Comparison of ENCODE assay signal across 8 cellular contexts in the genomic region with DNA sequence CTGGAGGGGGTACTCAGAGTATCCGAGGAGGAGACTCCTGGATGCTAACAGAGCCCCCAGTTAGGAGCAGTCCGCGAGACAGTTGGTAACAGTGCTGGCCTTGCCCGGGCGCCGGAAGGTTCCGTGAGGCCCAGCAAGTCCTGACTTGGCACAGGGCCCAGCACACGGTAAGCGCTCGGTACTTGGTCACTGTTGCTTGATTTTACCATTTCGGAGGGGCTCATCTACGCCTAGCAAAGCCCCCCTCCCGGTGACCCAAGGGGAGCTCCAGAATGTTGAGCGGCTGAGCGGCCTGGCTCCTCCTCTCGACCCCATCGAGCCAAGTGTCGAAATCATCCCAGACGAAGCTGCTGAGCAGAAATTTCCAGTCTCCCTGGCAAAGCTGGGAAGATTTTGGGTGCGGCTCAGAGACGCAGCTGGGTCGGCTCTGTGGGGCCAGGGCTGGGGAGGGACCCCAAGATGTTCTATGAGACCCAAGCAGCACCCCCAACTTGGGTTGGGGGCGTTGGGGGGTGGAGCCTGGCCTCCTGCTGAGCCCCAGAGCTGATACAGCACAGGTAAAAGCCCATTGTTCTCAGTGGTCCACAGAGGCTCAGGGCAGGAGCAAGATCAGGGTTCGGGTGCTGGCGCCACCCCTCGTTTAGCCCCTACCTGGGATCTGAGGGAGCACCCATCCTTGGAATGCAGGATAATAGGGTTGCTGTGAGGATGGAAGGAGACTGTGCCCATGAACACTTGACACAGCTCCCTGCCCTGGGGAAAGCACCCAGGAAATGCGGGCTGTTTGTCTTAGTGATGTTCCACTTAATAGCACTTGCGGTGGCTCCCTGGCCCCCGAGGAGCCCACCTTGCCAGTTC.
A peak's percentile ranks its signal among the peaks of the same experiment; 100 is the strongest.
DNase-seq lines count a peak whose midpoint lies in the region; ATAC-seq and TF ChIP-seq lines count a peak whose summit lies in the region.

No MANE protein-coding gene starts in this region.

- no peaks in the 10 kb centered on the region for H3K9me3 Mint-ChIP-seq in activated CD4-positive, alpha-beta memory T cell treated with anti-CD3 and anti-CD28 coated beads for 36 hours
- no peaks in the 10 kb centered on the region for H3K9me3 Mint-ChIP-seq in activated CD8-positive, alpha-beta memory T cell treated with anti-CD3 and anti-CD28 coated beads, Interleukin-2, amount 10 ng/mL, durations not matched to agents 7 days and 5 days (ENCODE audit: low read depth)

- H3K79me1 ChIP-seq in IMR-90 (ENCODE audit: low read depth in 1 of 2, low read length in 2 of 2) = peaks cover 15 to 53% of the 10 kb centered on the region in 2 experiments

- H3K4me1 ChIP-seq in BLaER1 treated with 17β-estradiol and CSF1 and Interleukin-3, amounts not matched to agents 10 nM and 100 nM = peaks cover 37 to 75% (median 53%) of the 10 kb centered on the region in 10 experiments
- peaks cover 53% of the 10 kb centered on the region for H3K4me1 ChIP-seq in IMR-90 (ENCODE audit: control insufficient read depth, insufficient read depth, low read length)
- peaks cover 41 to 49% of the 10 kb centered on the region in 2 donors for H3K4me1 ChIP-seq in mucosa of rectum (ENCODE audit: control insufficient read depth in 2 of 2, insufficient read depth in 2 of 2, low read length in 2 of 2)
- peaks cover 54% of the 10 kb centered on the region for H3K4me1 ChIP-seq in upper lobe of right lung

- H3K27me3 ChIP-seq in BLaER1 treated with 17β-estradiol and CSF1 and Interleukin-3, amounts not matched to agents 10 nM and 100 nM = peaks cover 10 to 71% (median 59%) of the 10 kb centered on the region in 11 experiments; a peak in 21 of 22 replicates
- H3K27me3 ChIP-seq in IMR-90 (ENCODE audit: control insufficient read depth, insufficient read depth, low read length) (no peaks in the 10 kb centered on the region), mucosa of rectum (ENCODE audit: control insufficient read depth in 2 of 2, insufficient read depth in 2 of 2, low read length in 2 of 2) (no peaks in the 10 kb centered on the region), upper lobe of right lung (no peaks in the 10 kb centered on the region)

- no peaks in the 10 kb centered on the region; a peak in 1 of 22 replicates for H4K20me1 ChIP-seq in BLaER1 treated with 17β-estradiol and CSF1 and Interleukin-3, amounts not matched to agents 10 nM and 100 nM
- H4K20me1 ChIP-seq in IMR-90 (ENCODE audit: insufficient read depth, low read length) = no peaks in the 10 kb centered on the region; the same call in 1 of the 2 replicates

- CTCF ChIA-PET in IMR-90 (lab: Yijun Ruan, JAX) = interaction anchor here (0.6 to 1.3 kb wide), 7 partner anchors 11 to 345 kb away, joined by 3 to 5 read pairs (median 4); no protein-coding TSS in a partner anchor
- CTCF ChIA-PET in activated CD4-positive, alpha-beta memory T cell treated with anti-CD3 and anti-CD28 coated beads for 36 hours (lab: Charles Lee) = interaction anchor here (0.8 to 2.3 kb wide), 6 partner anchors 13 to 352 kb away, joined by 3 to 7 read pairs (median 4); no protein-coding TSS in a partner anchor
- CTCF ChIA-PET in activated CD8-positive, alpha-beta memory T cell treated with anti-CD3 and anti-CD28 coated beads, Interleukin-2, amount 10 ng/mL, durations not matched to agents 7 days and 5 days (lab: Charles Lee) = interaction anchor here (0.8 to 1.1 kb wide), 2 partner anchors 25 to 341 kb away, joined by 4 read pairs; no protein-coding TSS in a partner anchor

- H3K14ac ChIP-seq in IMR-90 (replicated peaks; ENCODE audit: low read depth, low read length) = peak overlapping the region; percentile 99

- TF ChIP-seq POLR2A in IMR-90 (IDR thresholded peaks at IDR 0.05; ENCODE audit: low read depth, low read length) = no peak; the same call in 1 of the 2 replicates

- dilution Hi-C loops in IMR-90 (cut with HindIII; ENCODE audit: low sequenced_read_pairs, unreplicated experiment) = no loop called here

- no peaks in the 10 kb centered on the region for H3K9me3 ChIP-seq in BLaER1 treated with 17β-estradiol and CSF1 and Interleukin-3, amounts not matched to agents 10 nM and 100 nM (replicated peaks in 1 of 11)
- H3K9me3 ChIP-seq in IMR-90 (ENCODE audit: control insufficient read depth, insufficient read depth, low read length) (no peaks in the 10 kb centered on the region), mucosa of rectum (ENCODE audit: control insufficient read depth in 2 of 2, low read length in 2 of 2) (no peaks in the 10 kb centered on the region), upper lobe of right lung (no peaks in the 10 kb centered on the region)

- H4K8ac ChIP-seq in IMR-90 (ENCODE audit: low read depth in 2 of 2, low read length in 2 of 2) = peak overlapping the region; percentile 99

- peak overlapping the region in 5 of 10 experiments; percentile 49 to 69 (median 57); a peak in 6 of 20 replicates for H3K4me3 ChIP-seq in BLaER1 treated with 17β-estradiol and CSF1 and Interleukin-3, amounts not matched to agents 10 nM and 100 nM
- H3K4me3 ChIP-seq in IMR-90 (ENCODE audit: insufficient read depth, low read depth, low read length) (no peak overlapping the region), mucosa of rectum (ENCODE audit: low read length in 2 of 2) (peak overlapping the region; percentile 59 to 60), upper lobe of right lung (peak overlapping the region; percentile 62)

- H4K5ac ChIP-seq in IMR-90 (ENCODE audit: low read depth, low read length) = peak overlapping the region; percentile 98

- H2BK120ac ChIP-seq in IMR-90 (ENCODE audit: low read depth, low read length) = peak overlapping the region; percentile 99

- DNase-seq in IMR-90 = peak; percentile 85
- DNase-seq in activated CD4-positive, alpha-beta memory T cell treated with anti-CD3 and anti-CD28 coated beads for 36 hours = peak; percentile 57
- DNase-seq in upper lobe of right lung = peak; percentile 91
- no peak for DNase-seq in activated CD8-positive, alpha-beta memory T cell treated with anti-CD3 and anti-CD28 coated beads, Interleukin-2, amount 10 ng/mL, durations not matched to agents 7 days and 5 days

- H3K36me3 ChIP-seq in BLaER1 treated with 17β-estradiol and CSF1 and Interleukin-3, amounts not matched to agents 10 nM and 100 nM = no peaks in the 10 kb centered on the region
- H3K36me3 ChIP-seq in IMR-90 (ENCODE audit: control insufficient read depth, insufficient read depth, low read length) (no peaks in the 10 kb centered on the region), mucosa of rectum (ENCODE audit: control insufficient read depth in 2 of 2, insufficient read depth in 2 of 2, low read length in 2 of 2) (no peaks in the 10 kb centered on the region), upper lobe of right lung (no peaks in the 10 kb centered on the region)

- H2BK5ac ChIP-seq in IMR-90 (ENCODE audit: low read depth, low read length, poor library complexity, severe bottlenecking) = peak overlapping the region; percentile 98

- H3K4me2 ChIP-seq in BLaER1 treated with 17β-estradiol and CSF1 and Interleukin-3, amounts not matched to agents 10 nM and 100 nM = peak overlapping the region; percentile 83 to 91 (median 87)
- peak overlapping the region; percentile 20 for H3K4me2 ChIP-seq in IMR-90 (ENCODE audit: low read depth, low read length)

- peak overlapping the region; percentile 96 for H2BK20ac ChIP-seq in IMR-90 (ENCODE audit: low read depth, low read length)

- peaks cover 2% of the 10 kb centered on the region for H3K27me3 Mint-ChIP-seq in activated CD4-positive, alpha-beta memory T cell treated with anti-CD3 and anti-CD28 coated beads for 36 hours
- peaks cover 16% of the 10 kb centered on the region for H3K27me3 Mint-ChIP-seq in activated CD8-positive, alpha-beta memory T cell treated with anti-CD3 and anti-CD28 coated beads, Interleukin-2, amount 10 ng/mL, durations not matched to agents 7 days and 5 days

- peak overlapping the region in 6 of 11 experiments; percentile 65 to 85 (median 73); a peak in 11 of 22 replicates for H3K9ac ChIP-seq in BLaER1 treated with 17β-estradiol and CSF1 and Interleukin-3, amounts not matched to agents 10 nM and 100 nM
- H3K9ac ChIP-seq in IMR-90 (ENCODE audit: low read depth, low read length) = peak overlapping the region; percentile 61
- peak overlapping the region; percentile 80 to 91 for H3K9ac ChIP-seq in mucosa of rectum (ENCODE audit: low read depth in 1 of 2, low read length in 2 of 2)

- in situ Hi-C loops in IMR-90 (cut with MboI; ENCODE audit: low sequenced_read_pairs) = no loop called here

- H3K18ac ChIP-seq in IMR-90 (ENCODE audit: low read depth, low read length) = peak overlapping the region; percentile 94

- peak overlapping the region; percentile 99 for H2AK9ac ChIP-seq in IMR-90 (replicated peaks; ENCODE audit: low read depth, low read length, poor library complexity)

- POLR2A ChIA-PET in IMR-90 (lab: Charles Lee; ENCODE audit: unreplicated experiment) = interaction anchor here (0.5 to 2.7 kb wide), 9 partner anchors 12 to 344 kb away, joined by 3 to 18 read pairs (median 4); partner anchors contain the start of gene IER5L
- POLR2A ChIA-PET in activated CD4-positive, alpha-beta memory T cell treated with anti-CD3 and anti-CD28 coated beads for 36 hours (lab: Charles Lee) = interaction anchor here (1.2 to 4.7 kb wide), 3 partner anchors 12 to 87 kb away, joined by 3 to 22 read pairs (median 3); no protein-coding TSS in a partner anchor

- peak overlapping the region; percentile 88 for H2AFZ ChIP-seq in IMR-90 (replicated peaks; ENCODE audit: low read length, poor library complexity)

- peak overlapping the region; percentile 99 for H3K56ac ChIP-seq in IMR-90 (ENCODE audit: extremely low read depth, insufficient read depth, low read length)

- no TSS peak for BruUV-seq in IMR-90 (replicated peaks; lab: Mats Ljungman, UMichigan)

- peak overlapping the region; percentile 100 for H4K91ac ChIP-seq in IMR-90 (ENCODE audit: insufficient read depth, low read depth, low read length)

- ATAC-seq in IMR-90 (ENCODE audit: low read depth) = peak; percentile 21
- ATAC-seq in esophagus mucosa = peak; percentile 45
- peak; percentile 45 for ATAC-seq in upper lobe of right lung
- no peak for ATAC-seq in activated CD8-positive, alpha-beta memory T cell treated with anti-CD3 and anti-CD28 coated beads, Interleukin-2, amount 10 ng/mL, durations not matched to agents 7 days and 5 days
- no peak for ATAC-seq in HG02938 (IDR thresholded peaks at IDR 0.05; ENCODE audit: unreplicated experiment)

- H3K23ac ChIP-seq in IMR-90 (ENCODE audit: low read depth, low read length) = peak overlapping the region; percentile 100

- intact Hi-C loops in IMR-90 (cut with micrococcal nuclease) (loop anchor here (1.0 to 2.0 kb wide), 3 partner anchors 71 to 309 kb away; no protein-coding TSS in a partner anchor), upper lobe of right lung (cut with DNase I) (no loop called here)
- intact Hi-C loops in activated CD4-positive, alpha-beta memory T cell treated with anti-CD3 and anti-CD28 coated beads for 36 hours (cut with micrococcal nuclease) = loop anchor here (5.0 kb wide), 1 partner anchor 71 kb away; no protein-coding TSS in a partner anchor

- TF ChIP-seq RAD21 in IMR-90 (IDR thresholded peaks at IDR 0.05; ENCODE audit: low read length) = no peak

- peak overlapping the region; percentile 61 for H3K4me3 Mint-ChIP-seq in activated CD4-positive, alpha-beta memory T cell treated with anti-CD3 and anti-CD28 coated beads for 36 hours
- H3K4me3 Mint-ChIP-seq in activated CD8-positive, alpha-beta memory T cell treated with anti-CD3 and anti-CD28 coated beads, Interleukin-2, amount 10 ng/mL, durations not matched to agents 7 days and 5 days = no peak overlapping the region

- H3K27ac ChIP-seq in BLaER1 treated with 17β-estradiol and CSF1 and Interleukin-3, amounts not matched to agents 10 nM and 100 nM = peak overlapping the region in 3 of 11 experiments; percentile 78 to 84 (median 83); a peak in 7 of 22 replicates
- H3K27ac ChIP-seq in IMR-90 (ENCODE audit: insufficient read depth, low read length) = peak overlapping the region; percentile 99
- H3K27ac ChIP-seq in mucosa of rectum (ENCODE audit: low read depth in 2 of 2, low read length in 2 of 2) = peak overlapping the region; percentile 96 to 97
- peak overlapping the region; percentile 100 for H3K27ac ChIP-seq in upper lobe of right lung

- no peak for TF ChIP-seq CTCF in IMR-90 (conservative IDR thresholded peaks at IDR 0.05; ENCODE audit: low read depth, low read length)
- TF ChIP-seq CTCF in upper lobe of right lung (IDR thresholded peaks at IDR 0.05) = no peak

- peaks cover 33% of the 10 kb centered on the region for H3K9me1 ChIP-seq in IMR-90 (ENCODE audit: insufficient read depth, low read length)

- H3K4ac ChIP-seq in IMR-90 (ENCODE audit: low read depth, low read length) = peak overlapping the region; percentile 100

- H2AK5ac ChIP-seq in IMR-90 (ENCODE audit: low read depth, low read length) = peak overlapping the region; percentile 99

- no peaks in the 10 kb centered on the region for H3K36me3 Mint-ChIP-seq in activated CD4-positive, alpha-beta memory T cell treated with anti-CD3 and anti-CD28 coated beads for 36 hours
- H3K36me3 Mint-ChIP-seq in activated CD8-positive, alpha-beta memory T cell treated with anti-CD3 and anti-CD28 coated beads, Interleukin-2, amount 10 ng/mL, durations not matched to agents 7 days and 5 days = no peaks in the 10 kb centered on the region

- 4% methylated on average over 17 of the region's 29 CpGs; no CpG with 5 or more reads in 1 of the 2 experiments for WGBS in IMR-90 (ENCODE audit: extremely low coverage in 2 of 2, insufficient read length in 1 of 2), 2 experiments

- peak overlapping the region; percentile 94; the same call in 2 of the 3 replicates for H2BK15ac ChIP-seq in IMR-90 (ENCODE audit: low read depth, low read length)

- H3K27ac Mint-ChIP-seq in activated CD4-positive, alpha-beta memory T cell treated with anti-CD3 and anti-CD28 coated beads for 36 hours = peak overlapping the region; percentile 69
- no peak overlapping the region for H3K27ac Mint-ChIP-seq in activated CD8-positive, alpha-beta memory T cell treated with anti-CD3 and anti-CD28 coated beads, Interleukin-2, amount 10 ng/mL, durations not matched to agents 7 days and 5 days

- peaks cover 46% of the 10 kb centered on the region for H3K4me1 Mint-ChIP-seq in activated CD4-positive, alpha-beta memory T cell treated with anti-CD3 and anti-CD28 coated beads for 36 hours (ENCODE audit: low read depth)
- peaks cover 28% of the 10 kb centered on the region for H3K4me1 Mint-ChIP-seq in activated CD8-positive, alpha-beta memory T cell treated with anti-CD3 and anti-CD28 coated beads, Interleukin-2, amount 10 ng/mL, durations not matched to agents 7 days and 5 days

Comparison
In these comparisons a context has a peak if more than half of its experiments do, and no peak if none do; other contexts are left out.
1. ATAC-seq: peak in IMR-90 (single experiment), esophagus mucosa (single experiment) and upper lobe of right lung (single experiment); none in activated CD8-positive, alpha-beta memory T cell treated with anti-CD3 and anti-CD28 coated beads, Interleukin-2, amount 10 ng/mL, durations not matched to agents 7 days and 5 days (single experiment) and HG02938 (single experiment).
2. Peak in every context shown above with its lines, with median percentiles within 50 percentile points of each other: H3K9ac ChIP-seq.